12 cellular contexts compared by ENCODE assay signal in genomic region chr7:56053379-56053778, GRCh38. TPM values are rescaled to one million over a fixed set of nuclear protein-coding genes. Genes with fewer than 3 reads are reported as not detected.
DNase-seq lines count a peak whose midpoint lies in the region; ATAC-seq and TF ChIP-seq lines count a peak whose summit lies in the region.
"Had no signal": no experiment of that assay in that cellular context is flagged by ENCODE, and none has a peak within 500 bp of the region (broad histone marks: within the 10 kb centered on the region; RNA-seq: fewer than 3 reads in every experiment).

No MANE protein-coding gene starts in this region.

- peaks cover 38 to 65% (median 45%) of the 10 kb centered on the region in 10 experiments for H3K4me1 ChIP-seq in BLaER1 treated with 17β-estradiol and CSF1 and Interleukin-3, amounts not matched to agents 10 nM and 100 nM

- H3K4me1 Mint-ChIP-seq in activated naive CD8-positive, alpha-beta T cell (ENCODE audit: low read depth), result peaks cover 52% of the 10 kb centered on the region
- peaks cover 5 to 31% (median 21%) of the 10 kb centered on the region in 3 donors for H3K4me1 Mint-ChIP-seq in naive B cell

- peak overlapping the region; percentile 88 to 99 (median 96) for H3K9ac ChIP-seq in BLaER1 treated with 17β-estradiol and CSF1 and Interleukin-3, amounts not matched to agents 10 nM and 100 nM

- no peaks in the 10 kb centered on the region for H3K27me3 ChIP-seq in BLaER1 treated with 17β-estradiol and CSF1 and Interleukin-3, amounts not matched to agents 10 nM and 100 nM
- no peaks in the 10 kb centered on the region for H3K27me3 ChIP-seq in HL-60 (ENCODE audit: insufficient read depth, poor library complexity, severe bottlenecking)
- H3K27me3 ChIP-seq: right lobe of liver had no signal

- H3K9me3 ChIP-seq in BLaER1 treated with 17β-estradiol and CSF1 and Interleukin-3, amounts not matched to agents 10 nM and 100 nM (replicated peaks in 1 of 11), result no peaks in the 10 kb centered on the region
- H3K9me3 ChIP-seq: right lobe of liver had no signal

- ATAC-seq in naive B cell (ENCODE audit: low read depth in 2 of 2) (no peak), HG03175 (IDR thresholded peaks at IDR 0.05; ENCODE audit: unreplicated experiment) (no peak), HG03139 (IDR thresholded peaks at IDR 0.05; ENCODE audit: unreplicated experiment) (no peak)
- ATAC-seq: right lobe of liver had no signal

- H3K9me3 Mint-ChIP-seq in activated naive CD8-positive, alpha-beta T cell (ENCODE audit: low read depth), result no peaks in the 10 kb centered on the region
- H3K9me3 Mint-ChIP-seq in naive B cell, result no peaks in the 10 kb centered on the region

- H3K4me2 ChIP-seq in BLaER1 treated with 17β-estradiol and CSF1 and Interleukin-3, amounts not matched to agents 10 nM and 100 nM, result peak overlapping the region; percentile 81 to 97 (median 90)

- H3K4me3 Mint-ChIP-seq in activated naive CD8-positive, alpha-beta T cell, result peak overlapping the region; percentile 99
- peak overlapping the region in 5 of 8 donors; percentile 24 to 98 (median 35) for H3K4me3 Mint-ChIP-seq in naive B cell

- peak overlapping the region in 9 of 11 experiments; percentile 22 to 99 (median 95); a peak in 11 of 22 replicates for H3K27ac ChIP-seq in BLaER1 treated with 17β-estradiol and CSF1 and Interleukin-3, amounts not matched to agents 10 nM and 100 nM
- H3K27ac ChIP-seq in HL-60 (replicated peaks), result peak overlapping the region; percentile 25; the same call in 1 of the 2 replicates
- H3K27ac ChIP-seq: right lobe of liver had no signal

- no peaks in the 10 kb centered on the region for H3K27me3 Mint-ChIP-seq in activated naive CD8-positive, alpha-beta T cell
- no peaks in the 10 kb centered on the region for H3K27me3 Mint-ChIP-seq in naive B cell

- H3K36me3 Mint-ChIP-seq in activated naive CD8-positive, alpha-beta T cell, result peaks cover 7% of the 10 kb centered on the region
- peaks cover 6 to 8% of the 10 kb centered on the region in 2 donors for H3K36me3 Mint-ChIP-seq in naive B cell

- no peak for TF ChIP-seq CTCF in HL-60 (IDR thresholded peaks at IDR 0.05; ENCODE audit: insufficient read depth, low read length)

- peaks cover 0 to 65% (median 52%) of the 10 kb centered on the region in 11 experiments; a peak in 18 of 22 replicates for H4K20me1 ChIP-seq in BLaER1 treated with 17β-estradiol and CSF1 and Interleukin-3, amounts not matched to agents 10 nM and 100 nM

- peak overlapping the region; percentile 54 for H3K27ac Mint-ChIP-seq in activated naive CD8-positive, alpha-beta T cell
- H3K27ac Mint-ChIP-seq in naive B cell, result peak overlapping the region in 3 of 6 donors; percentile 21 to 89 (median 78)

- H3K36me3 ChIP-seq in BLaER1 treated with 17β-estradiol and CSF1 and Interleukin-3, amounts not matched to agents 10 nM and 100 nM, result peaks cover 56 to 61% (median 59%) of the 10 kb centered on the region in 11 experiments

- peak overlapping the region; percentile 82 to 100 (median 96); a peak in 17 of 20 replicates for H3K4me3 ChIP-seq in BLaER1 treated with 17β-estradiol and CSF1 and Interleukin-3, amounts not matched to agents 10 nM and 100 nM
- no peak overlapping the region for H3K4me3 ChIP-seq in HL-60 (replicated peaks; ENCODE audit: insufficient read depth, low read length)

- DNase-seq in HL-60 (ENCODE audit: low read depth in 1 of 2, low spot score in 1 of 2), result no peak
- DNase-seq in naive B cell, result no peak
- no peak for DNase-seq in COR-L47 (lab: John Stamatoyannopoulos, UW)
- no peak for DNase-seq in Kasumi-1 (lab: John Stamatoyannopoulos, UW)
- DNase-seq: activated gamma-delta T cell treated with Interleukin-2 at 50 U/mL for 16 hours, NCI-H446 treated with DMSO at 0.1 percent for 48 hours, T-helper 9 cell had no signal

RNA-seq across cellular contexts. Expression of gene CCT6A, which starts 1.8 kb away (rescaled TPM):
- 100 to 1,000 TPM in 1 of 6 donors, 10 to 100 TPM in 5; 56.1 to 102 (median 83.4) TPM for polyA plus RNA-seq in naive B cell (ENCODE audit: low read depth in 6 of 6)

RNA-seq across cellular contexts. Expression of gene PSPH, which starts 2.1 kb away (rescaled TPM):
- polyA plus RNA-seq in naive B cell (ENCODE audit: low read depth in 6 of 6), result 1 to 10 TPM in 5 of 6 donors, not detected in 1; 4.9 to 6.1 (median 5.8) TPM

RNA-seq across cellular contexts. Expression of gene SUMF2, which starts 10.7 kb away (rescaled TPM):
- polyA plus RNA-seq in naive B cell (ENCODE audit: low read depth in 6 of 6), result 100 to 1,000 TPM in 4 of 6 donors, 10 to 100 TPM in 2; 48.2 to 143 (median 132) TPM

RNA-seq across cellular contexts. Expression of gene PHKG1, which starts 39.4 kb away (rescaled TPM):
- under 1 TPM in 5 of 6 donors, not detected in 1; 0.15 to 0.63 (median 0.41) TPM for polyA plus RNA-seq in naive B cell (ENCODE audit: low read depth in 6 of 6)

RNA-seq across cellular contexts. Expression of gene CHCHD2, which starts 52.9 kb away (rescaled TPM):
- 100 to 1,000 TPM; 457 to 617 (median 493) TPM for polyA plus RNA-seq in naive B cell (ENCODE audit: low read depth in 6 of 6)
